ENCODE assay signal across 1 cellular context in the genomic region with DNA sequence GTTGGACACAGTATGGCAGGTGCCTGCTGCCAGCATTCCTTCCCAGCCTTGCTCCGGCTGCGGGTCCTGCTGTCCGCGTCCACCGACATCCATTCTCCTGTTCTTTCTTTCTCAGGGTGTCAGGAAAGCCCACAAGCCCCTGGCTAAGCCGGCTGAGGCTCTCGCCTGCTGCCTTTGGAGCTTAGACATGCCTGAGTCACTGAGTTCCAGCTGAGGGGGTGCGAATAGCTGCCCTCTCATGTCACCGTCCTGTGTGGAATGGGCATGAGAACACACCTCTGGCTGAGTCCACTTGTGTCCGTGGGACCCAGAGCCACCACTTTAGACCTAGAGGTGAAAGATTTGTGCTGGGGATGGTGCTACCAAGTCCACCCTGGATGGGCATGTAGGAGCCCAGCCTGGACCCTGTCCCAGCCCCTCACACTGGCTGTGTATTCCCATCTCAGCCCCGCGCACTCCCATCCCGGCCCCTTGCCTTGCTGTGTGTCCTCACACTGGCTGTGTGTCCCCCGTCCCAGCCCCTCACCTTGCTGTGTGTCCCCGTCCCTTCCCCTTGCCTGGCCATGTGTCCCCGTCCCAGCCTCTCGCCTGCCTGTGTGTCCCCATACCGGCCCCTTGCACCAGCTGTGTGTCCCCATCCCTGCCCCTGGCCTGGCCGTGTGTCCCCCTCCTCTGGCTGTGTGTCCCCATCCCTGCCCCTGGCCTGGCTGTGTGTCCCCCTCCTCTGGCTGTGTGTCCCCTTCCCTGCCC.
TF ChIP-seq lines count a peak whose summit lies in the region.

No MANE protein-coding gene starts in this region.

TF ChIP-seq in IMR-90, 13 proteins besides CTCF, POLR2A, EP300 and RAD21:
- no peak for TF ChIP-seq RFX5 (IDR thresholded peaks at IDR 0.05; ENCODE audit: low read depth, low read length)
- TF ChIP-seq, protein P1, sequence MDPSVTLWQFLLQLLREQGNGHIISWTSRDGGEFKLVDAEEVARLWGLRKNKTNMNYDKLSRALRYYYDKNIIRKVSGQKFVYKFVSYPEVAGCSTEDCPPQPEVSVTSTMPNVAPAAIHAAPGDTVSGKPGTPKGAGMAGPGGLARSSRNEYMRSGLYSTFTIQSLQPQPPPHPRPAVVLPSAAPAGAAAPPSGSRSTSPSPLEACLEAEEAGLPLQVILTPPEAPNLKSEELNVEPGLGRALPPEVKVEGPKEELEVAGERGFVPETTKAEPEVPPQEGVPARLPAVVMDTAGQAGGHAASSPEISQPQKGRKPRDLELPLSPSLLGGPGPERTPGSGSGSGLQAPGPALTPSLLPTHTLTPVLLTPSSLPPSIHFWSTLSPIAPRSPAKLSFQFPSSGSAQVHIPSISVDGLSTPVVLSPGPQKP (IDR thresholded peaks at IDR 0.05; ENCODE audit: borderline replicate concordance, low read depth, low read length), result no peak
- TF ChIP-seq CEBPB (IDR thresholded peaks at IDR 0.05; ENCODE audit: low read depth, low read length), result no peak
- TF ChIP-seq MAZ (IDR thresholded peaks at IDR 0.05; ENCODE audit: borderline replicate concordance, low read depth, low read length), result no peak
- no peak for TF ChIP-seq NFE2L2 (IDR thresholded peaks at IDR 0.05; ENCODE audit: low read depth, low read length)
- TF ChIP-seq FOS (IDR thresholded peaks at IDR 0.05; ENCODE audit: low read depth, low read length), result no peak
- TF ChIP-seq CHD1 (IDR thresholded peaks at IDR 0.05; ENCODE audit: low read depth, low read length), result no peak
- TF ChIP-seq, protein P2, sequence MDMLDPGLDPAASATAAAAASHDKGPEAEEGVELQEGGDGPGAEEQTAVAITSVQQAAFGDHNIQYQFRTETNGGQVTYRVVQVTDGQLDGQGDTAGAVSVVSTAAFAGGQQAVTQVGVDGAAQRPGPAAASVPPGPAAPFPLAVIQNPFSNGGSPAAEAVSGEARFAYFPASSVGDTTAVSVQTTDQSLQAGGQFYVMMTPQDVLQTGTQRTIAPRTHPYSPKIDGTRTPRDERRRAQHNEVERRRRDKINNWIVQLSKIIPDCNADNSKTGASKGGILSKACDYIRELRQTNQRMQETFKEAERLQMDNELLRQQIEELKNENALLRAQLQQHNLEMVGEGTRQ (IDR thresholded peaks at IDR 0.05; ENCODE audit: low read depth, low read length), result no peak
- no peak for TF ChIP-seq SMC3 (IDR thresholded peaks at IDR 0.05; ENCODE audit: low read depth, low read length)
- no peak for TF ChIP-seq MAFK (IDR thresholded peaks at IDR 0.05; ENCODE audit: low read depth, low read length)
- no peak for TF ChIP-seq RCOR1 (IDR thresholded peaks at IDR 0.05; ENCODE audit: insufficient replicate concordance, low read length)
- TF ChIP-seq MXI1 (IDR thresholded peaks at IDR 0.05; ENCODE audit: borderline replicate concordance, low read depth, low read length), result no peak
- no peak for TF ChIP-seq BHLHE40 (IDR thresholded peaks at IDR 0.05; ENCODE audit: low read depth, low read length)
